9 cellular contexts compared by ENCODE assay signal in the genomic region with DNA sequence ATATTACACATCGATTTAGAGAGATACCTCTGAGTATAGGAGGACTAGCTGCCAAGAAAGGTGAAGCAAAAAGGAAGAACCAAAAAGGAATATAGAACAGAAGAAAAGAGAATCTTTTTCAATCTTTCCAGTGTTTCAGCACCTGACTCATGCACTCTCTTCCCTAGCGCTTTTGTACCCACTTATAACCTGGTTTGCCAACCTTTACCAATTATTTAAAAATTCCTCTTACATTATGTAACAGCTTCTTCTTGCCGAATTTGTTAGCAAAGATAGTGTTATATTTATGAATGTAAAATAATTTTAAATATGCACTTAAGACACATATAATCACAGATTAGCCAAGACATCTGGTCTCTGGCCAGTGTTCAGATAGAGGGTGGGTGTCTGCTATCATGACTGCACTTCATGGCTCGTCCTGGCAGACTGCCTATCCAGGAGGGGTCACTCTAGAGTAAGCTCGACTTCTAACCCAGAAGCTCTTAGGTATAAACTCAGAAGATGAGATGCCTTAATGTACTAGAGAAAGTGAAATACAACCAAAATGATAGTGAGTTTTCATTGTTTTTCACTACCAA.
A peak's percentile ranks its signal among the peaks of the same experiment; 100 is the strongest.
DNase-seq lines count a peak whose midpoint lies in the region; ATAC-seq, FAIRE-seq and TF ChIP-seq lines count a peak whose summit lies in the region.
"Had no signal": no experiment of that assay in that cellular context is flagged by ENCODE, and none has a peak within 500 bp of the region (broad histone marks: within the 10 kb centered on the region; RNA-seq: fewer than 3 reads in every experiment).

No MANE protein-coding gene starts in this region.

- no peak overlapping the region for H2BK5ac ChIP-seq in IMR-90 (ENCODE audit: low read depth, low read length, poor library complexity, severe bottlenecking)

- TF ChIP-seq CTCF in IMR-90 (conservative IDR thresholded peaks at IDR 0.05; ENCODE audit: low read depth, low read length) (peak; percentile 27), GM12878 (IDR thresholded peaks at IDR 0.05 in 2 of 3, conservative IDR thresholded peaks at IDR 0.05 in 1 of 3; ENCODE audit: control insufficient read depth in 2 of 3, extremely low read depth in 1 of 3, insufficient read depth in 1 of 3, low read depth in 3 of 3, low read length in 3 of 3) (peak in 2 of 3 experiments; percentile 7 to 8; a peak in 1 of 6 replicates), right lobe of liver (IDR thresholded peaks at IDR 0.05) (peak in 3 of 4 donors; percentile 22 to 32 (median 32))

- H3K27ac ChIP-seq in IMR-90 (ENCODE audit: insufficient read depth, low read length) (no peak overlapping the region), GM12878 (ENCODE audit: control insufficient read depth, insufficient read depth) (no peak overlapping the region), right lobe of liver (no peak overlapping the region)
- H3K27ac ChIP-seq: SJSA1 had no signal

- H3K4me1 ChIP-seq in IMR-90 (ENCODE audit: control insufficient read depth, insufficient read depth, low read length): peaks cover 5% of the 10 kb centered on the region
- H3K4me1 ChIP-seq in GM12878 (ENCODE audit: control insufficient read depth, insufficient read depth, low read length): no peaks in the 10 kb centered on the region; the same call in 1 of the 2 replicates
- H3K4me1 ChIP-seq in right lobe of liver: no peaks in the 10 kb centered on the region
- H3K4me1 ChIP-seq: SJSA1 had no signal

- no peak overlapping the region for H2BK120ac ChIP-seq in IMR-90 (ENCODE audit: low read depth, low read length)

- POLR2A ChIA-PET in IMR-90 (lab: Charles Lee; ENCODE audit: unreplicated experiment) (no interaction called here), GM12878 (lab: Charles Lee) (no interaction called here)

- H3K23ac ChIP-seq in IMR-90 (ENCODE audit: low read depth, low read length): no peak overlapping the region

- H3K56ac ChIP-seq in IMR-90 (ENCODE audit: extremely low read depth, insufficient read depth, low read length): no peak overlapping the region

- H4K8ac ChIP-seq in IMR-90 (ENCODE audit: low read depth in 2 of 2, low read length in 2 of 2): no peak overlapping the region

- no peak for TF ChIP-seq POLR2A in IMR-90 (IDR thresholded peaks at IDR 0.05; ENCODE audit: low read depth, low read length)
- TF ChIP-seq POLR2A in GM12878 (IDR thresholded peaks at IDR 0.05; ENCODE audit: low read depth, low read length): no peak
- no peak for TF ChIP-seq POLR2A in right lobe of liver (IDR thresholded peaks at IDR 0.05)

- H4K20me1 ChIP-seq in IMR-90 (ENCODE audit: insufficient read depth, low read length): no peaks in the 10 kb centered on the region
- no peaks in the 10 kb centered on the region for H4K20me1 ChIP-seq in GM12878 (ENCODE audit: control insufficient read depth, insufficient read depth)

- dilution Hi-C loops in IMR-90 (cut with HindIII; ENCODE audit: low sequenced_read_pairs, unreplicated experiment): no loop called here

- H3K4ac ChIP-seq in IMR-90 (ENCODE audit: low read depth, low read length): no peak overlapping the region

- H2AK9ac ChIP-seq in IMR-90 (replicated peaks; ENCODE audit: low read depth, low read length, poor library complexity): no peak overlapping the region

- H3K27me3 ChIP-seq in IMR-90 (ENCODE audit: control insufficient read depth, insufficient read depth, low read length): no peaks in the 10 kb centered on the region
- no peaks in the 10 kb centered on the region for H3K27me3 ChIP-seq in GM12878 (replicated peaks in 1 of 2; ENCODE audit: control insufficient read depth in 2 of 2, insufficient read depth in 2 of 2, low read length in 1 of 2)
- no peaks in the 10 kb centered on the region for H3K27me3 ChIP-seq in right lobe of liver
- H3K27me3 ChIP-seq: SJSA1 had no signal

- DNase-seq in EL (peak; percentile 33), IMR-90 (peak; percentile 53), GM12878 (ENCODE audit: low read depth, low spot score) (no peak), right lobe of liver (peak in 2 of 3 donors; percentile 50 to 53), NOMO-1 treated with DMSO at 0.1 percent for 48 hours (lab: John Stamatoyannopoulos, UW; ENCODE audit: unreplicated experiment) (no peak), hepatic stellate cell (ENCODE audit: low spot score) (no peak)
- DNase-seq in effector CD8-positive, alpha-beta T cell (lab: John Stamatoyannopoulos, UW): no peak

- H2BK20ac ChIP-seq in IMR-90 (ENCODE audit: low read depth, low read length): no peak overlapping the region

- H3K79me2 ChIP-seq in GM12878 (ENCODE audit: control insufficient read depth, insufficient read depth, low read length): no peaks in the 10 kb centered on the region

- SMC1A ChIA-PET in GM12878 (lab: Charles Lee; ENCODE audit: uncharacterized antibody, unreplicated experiment): no interaction called here

- H3K9me3 ChIP-seq in IMR-90 (ENCODE audit: control insufficient read depth, insufficient read depth, low read length): no peaks in the 10 kb centered on the region
- no peaks in the 10 kb centered on the region for H3K9me3 ChIP-seq in GM12878 (replicated peaks; ENCODE audit: control insufficient read depth, insufficient read depth, low read length)
- H3K9me3 ChIP-seq in right lobe of liver: no peaks in the 10 kb centered on the region
- H3K9me3 ChIP-seq: SJSA1 had no signal

- intact Hi-C loops in IMR-90 (cut with micrococcal nuclease): no loop called here
- intact Hi-C loops in GM12878 (cut with micrococcal nuclease; ENCODE audit: unreplicated experiment): no loop called here
- intact Hi-C loops in right lobe of liver (cut with DNase I): no loop called here

- H3K9me1 ChIP-seq in IMR-90 (ENCODE audit: insufficient read depth, low read length): peaks cover 4% of the 10 kb centered on the region

- H3K4me3 ChIP-seq in IMR-90 (ENCODE audit: insufficient read depth, low read depth, low read length): no peak overlapping the region
- H3K4me3 ChIP-seq in GM12878: no peak overlapping the region
- H3K4me3 ChIP-seq in right lobe of liver: no peak overlapping the region
- H3K4me3 ChIP-seq: SJSA1 had no signal

- CTCF ChIA-PET in IMR-90 (lab: Yijun Ruan, JAX): interaction anchor here (0.5 to 1.2 kb wide), 3 partner anchors 8 to 21 kb away, joined by 3 to 5 read pairs (median 3); no protein-coding TSS in a partner anchor
- CTCF ChIA-PET in GM12878 (lab: Yijun Ruan, JAX): interaction anchor here (0.5 to 2.0 kb wide), 3 partner anchors 20 to 430 kb away, joined by 3 to 8 read pairs (median 4); partner anchors contain the start of gene TP53I3

- H3K9ac ChIP-seq in IMR-90 (ENCODE audit: low read depth, low read length) (no peak overlapping the region), GM12878 (ENCODE audit: control insufficient read depth, insufficient read depth, low read length) (no peak overlapping the region)

- no peak for TF ChIP-seq EP300 in GM12878 (IDR thresholded peaks at IDR 0.05; ENCODE audit: borderline replicate concordance in 1 of 2, control insufficient read depth in 1 of 2, low read depth in 2 of 2, low read length in 2 of 2)

- H3K14ac ChIP-seq in IMR-90 (replicated peaks; ENCODE audit: low read depth, low read length): no peak overlapping the region

- H3K79me1 ChIP-seq in IMR-90 (ENCODE audit: low read depth in 1 of 2, low read length in 2 of 2): peaks cover 0 to 6% of the 10 kb centered on the region in 2 experiments; a peak in 2 of 4 replicates

- H4K91ac ChIP-seq in IMR-90 (ENCODE audit: insufficient read depth, low read depth, low read length): no peak overlapping the region

- no peak overlapping the region for H4K5ac ChIP-seq in IMR-90 (ENCODE audit: low read depth, low read length)

- H3K4me2 ChIP-seq in IMR-90 (ENCODE audit: low read depth, low read length) (no peak overlapping the region), GM12878 (ENCODE audit: control insufficient read depth, insufficient read depth) (no peak overlapping the region)

- RAD21 ChIA-PET in GM12878 (lab: Charles Lee; ENCODE audit: unreplicated experiment): no interaction called here

- TF ChIP-seq RAD21 in IMR-90 (IDR thresholded peaks at IDR 0.05; ENCODE audit: low read length) (no peak), GM12878 (IDR thresholded peaks at IDR 0.05; ENCODE audit: insufficient read depth, low read depth, low read length) (no peak)

- H2AFZ ChIP-seq in IMR-90 (replicated peaks; ENCODE audit: low read length, poor library complexity): no peak overlapping the region
- H2AFZ ChIP-seq in GM12878 (ENCODE audit: control insufficient read depth, low read depth, low read length): no peak overlapping the region

- H3K18ac ChIP-seq in IMR-90 (ENCODE audit: low read depth, low read length): no peak overlapping the region

- ATAC-seq in IMR-90 (ENCODE audit: low read depth): peak; percentile 32
- peak; percentile 75 for ATAC-seq in GM12878
- peak; percentile 55 to 66 (median 61) for ATAC-seq in right lobe of liver
- no peak for ATAC-seq in HG02885 (IDR thresholded peaks at IDR 0.05; ENCODE audit: poor library complexity, unreplicated experiment)

- no peak overlapping the region for H2AK5ac ChIP-seq in IMR-90 (ENCODE audit: low read depth, low read length)

- in situ Hi-C loops in IMR-90 (cut with MboI; ENCODE audit: low sequenced_read_pairs): no loop called here
- in situ Hi-C loops in GM12878 (cut with MboI): no loop called here

- BruUV-seq in IMR-90 (replicated peaks; lab: Mats Ljungman, UMichigan) (no TSS peak), GM12878 (replicated peaks; lab: Mats Ljungman, UMichigan) (no TSS peak)

- H3K36me3 ChIP-seq in IMR-90 (ENCODE audit: control insufficient read depth, insufficient read depth, low read length) (no peaks in the 10 kb centered on the region), GM12878 (ENCODE audit: control insufficient read depth in 2 of 2, insufficient read depth in 2 of 2, low read length in 1 of 2) (peaks cover 0 to 3% of the 10 kb centered on the region in 2 experiments; a peak in 2 of 4 replicates), right lobe of liver (no peaks in the 10 kb centered on the region)

- no peak overlapping the region for H2BK15ac ChIP-seq in IMR-90 (ENCODE audit: low read depth, low read length)

- peak; percentile 49 for FAIRE-seq in GM12878 (lab: Jason Lieb, UNC)

- WGBS in IMR-90 (ENCODE audit: extremely low coverage in 2 of 2, insufficient read length in 1 of 2), 2 experiments: no CpG with 5 or more reads among the region's 5 CpGs
- WGBS in GM12878 (ENCODE audit: insufficient coverage, insufficient replicate concordance, low lambda C conversion rate, missing lambda C conversion rate): 62% methylated on average over 5 of the region's 5 CpGs
- WGBS in right lobe of liver (ENCODE audit: insufficient coverage, low coverage, low lambda C conversion rate, missing lambda C conversion rate): 54% methylated on average over 5 of the region's 5 CpGs

TF ChIP-seq in IMR-90, 13 proteins besides CTCF, POLR2A, EP300 and RAD21 (continues in another document):
- TF ChIP-seq MAZ (IDR thresholded peaks at IDR 0.05; ENCODE audit: borderline replicate concordance, low read depth, low read length): no peak

Comparison
In these comparisons a context has a peak if more than half of its experiments do, and no peak if none do; other contexts are left out.
1. DNase-seq: peak in EL (single experiment), IMR-90 (single experiment) and right lobe of liver (2 of 3); none in GM12878 (single experiment), effector CD8-positive, alpha-beta T cell (single experiment), NOMO-1 treated with DMSO at 0.1 percent for 48 hours (single experiment) and hepatic stellate cell (single experiment).
2. Peak in every context shown above with its lines, with median percentiles within 50 percentile points of each other: CTCF ChIP-seq.